ENCODE assay signal across 32 cellular contexts in genomic region chr10:46090258-46090812, GRCh38. TPM values are rescaled to one million over a fixed set of nuclear protein-coding genes. Genes with fewer than 3 reads are reported as not detected.
A peak's percentile ranks its signal among the peaks of the same experiment; 100 is the strongest.
DNase-seq lines count a peak whose midpoint lies in the region; ATAC-seq and TF ChIP-seq lines count a peak whose summit lies in the region.
"Had no signal": no experiment of that assay in that cellular context is flagged by ENCODE, and none has a peak within 500 bp of the region (broad histone marks: within the 10 kb centered on the region; RNA-seq: fewer than 3 reads in every experiment).

No MANE protein-coding gene starts in this region.

- CTCF ChIA-PET in Calu3 (lab: Charles Lee) = no interaction called here

- H3K9me3 Mint-ChIP-seq in activated naive CD4-positive, alpha-beta T cell treated with anti-CD3 and anti-CD28 coated beads, Interleukin-2, amount 50 U/mL, for 24 hours = no peaks in the 10 kb centered on the region
- H3K9me3 Mint-ChIP-seq in stimulated activated effector memory CD8-positive, alpha-beta T cell treated with anti-CD3 and anti-CD28 coated beads, Interleukin-12 subunit alpha, Interleukin-12 subunit beta, amount 100 ng/mL, for 72 hours = no peaks in the 10 kb centered on the region
- H3K9me3 Mint-ChIP-seq in Calu3 (ENCODE audit: low read depth, unreplicated experiment) = no peaks in the 10 kb centered on the region

- no peaks in the 10 kb centered on the region for H3K27me3 Mint-ChIP-seq in activated naive CD4-positive, alpha-beta T cell treated with anti-CD3 and anti-CD28 coated beads, Interleukin-2, amount 50 U/mL, for 24 hours
- no peaks in the 10 kb centered on the region for H3K27me3 Mint-ChIP-seq in Calu3 (ENCODE audit: unreplicated experiment)

- no peaks in the 10 kb centered on the region for H3K27me3 ChIP-seq in HL-60 (ENCODE audit: insufficient read depth, poor library complexity, severe bottlenecking)
- H3K27me3 ChIP-seq: adrenal gland, brain microvascular endothelial cell, spleen, testis had no signal

- peak overlapping the region; percentile 96 for H3K27ac ChIP-seq in HL-60 (replicated peaks)
- no peak overlapping the region for H3K27ac ChIP-seq in coronary artery
- H3K27ac ChIP-seq: adrenal gland, brain microvascular endothelial cell, C4-2B, pancreas, RWPE1, testis had no signal

- H3K36me3 Mint-ChIP-seq in activated naive CD4-positive, alpha-beta T cell treated with anti-CD3 and anti-CD28 coated beads, Interleukin-2, amount 50 U/mL, for 24 hours = no peaks in the 10 kb centered on the region
- H3K36me3 Mint-ChIP-seq in stimulated activated effector memory CD8-positive, alpha-beta T cell treated with anti-CD3 and anti-CD28 coated beads, Interleukin-12 subunit alpha, Interleukin-12 subunit beta, amount 100 ng/mL, for 72 hours = no peaks in the 10 kb centered on the region
- no peaks in the 10 kb centered on the region for H3K36me3 Mint-ChIP-seq in Calu3 (ENCODE audit: insufficient read depth, unreplicated experiment)

- H3K4me1 Mint-ChIP-seq in activated naive CD4-positive, alpha-beta T cell treated with anti-CD3 and anti-CD28 coated beads, Interleukin-2, amount 50 U/mL, for 24 hours = peaks cover 6% of the 10 kb centered on the region
- H3K4me1 Mint-ChIP-seq in stimulated activated effector memory CD8-positive, alpha-beta T cell treated with anti-CD3 and anti-CD28 coated beads, Interleukin-12 subunit alpha, Interleukin-12 subunit beta, amount 100 ng/mL, for 72 hours = peaks cover 14% of the 10 kb centered on the region
- no peaks in the 10 kb centered on the region for H3K4me1 Mint-ChIP-seq in Calu3 (ENCODE audit: low read depth, unreplicated experiment)

- H3K27ac Mint-ChIP-seq in activated naive CD4-positive, alpha-beta T cell treated with anti-CD3 and anti-CD28 coated beads, Interleukin-2, amount 50 U/mL, for 24 hours = peak overlapping the region; percentile 6
- H3K27ac Mint-ChIP-seq in stimulated activated effector memory CD8-positive, alpha-beta T cell treated with anti-CD3 and anti-CD28 coated beads, Interleukin-12 subunit alpha, Interleukin-12 subunit beta, amount 100 ng/mL, for 72 hours = peak overlapping the region; percentile 43
- H3K27ac Mint-ChIP-seq in Calu3 (ENCODE audit: unreplicated experiment) = no peak overlapping the region

- TF ChIP-seq CTCF in HL-60 (IDR thresholded peaks at IDR 0.05; ENCODE audit: insufficient read depth, low read length) (no peak), coronary artery (IDR thresholded peaks at IDR 0.05) (no peak), Calu3 (IDR thresholded peaks at IDR 0.05; ENCODE audit: unreplicated experiment) (no peak)

- no peak for ATAC-seq in stimulated activated effector memory CD8-positive, alpha-beta T cell treated with anti-CD3 and anti-CD28 coated beads, Interleukin-12 subunit alpha, Interleukin-12 subunit beta, amount 100 ng/mL, for 72 hours
- ATAC-seq: esophagus mucosa, HCT116, left lobe of liver, pancreas had no signal

- H3K4me3 Mint-ChIP-seq in activated naive CD4-positive, alpha-beta T cell treated with anti-CD3 and anti-CD28 coated beads, Interleukin-2, amount 50 U/mL, for 24 hours = peak overlapping the region; percentile 34
- no peak overlapping the region for H3K4me3 Mint-ChIP-seq in stimulated activated effector memory CD8-positive, alpha-beta T cell treated with anti-CD3 and anti-CD28 coated beads, Interleukin-12 subunit alpha, Interleukin-12 subunit beta, amount 100 ng/mL, for 72 hours
- no peak overlapping the region for H3K4me3 Mint-ChIP-seq in Calu3 (ENCODE audit: low read depth, unreplicated experiment)

- intact Hi-C loops in Calu3 (cut with micrococcal nuclease; ENCODE audit: unreplicated experiment) = no loop called here

- H3K4me3 ChIP-seq in HL-60 (replicated peaks; ENCODE audit: insufficient read depth, low read length) (no peak overlapping the region), coronary artery (no peak overlapping the region)
- H3K4me3 ChIP-seq: adrenal gland, pancreas, spleen, testis had no signal

- no peak for DNase-seq in activated naive CD4-positive, alpha-beta T cell (lab: John Stamatoyannopoulos, UW)
- DNase-seq in HL-60 (ENCODE audit: low read depth in 1 of 2, low spot score in 1 of 2) (no peak), coronary artery (ENCODE audit: low spot score) (peak; percentile 24), Calu3 (no peak), NCI-H1048 (lab: John Stamatoyannopoulos, UW) (no peak)
- DNase-seq in stimulated activated effector memory CD8-positive, alpha-beta T cell treated with anti-CD3 and anti-CD28 coated beads, Interleukin-12 subunit alpha, Interleukin-12 subunit beta, amount 100 ng/mL, for 72 hours (ENCODE audit: low spot score in 2 of 2) = peak in 1 of 2 donors; percentile 41
- DNase-seq: activated CD4-positive, CD25-positive, alpha-beta regulatory T cell; activated effector memory CD4-positive, alpha-beta T cell treated with Interleukin-2 at 50 U/mL for 16 hours; adrenal gland; brain microvascular endothelial cell; DMS 273 treated with DMSO at 0.1 percent for 48 hours; effector memory CD4-positive, alpha-beta T cell; foreskin melanocyte; mesendoderm; NCI-H1105; NCI-H2029; NCI-H226; NCI-H748 treated with DMSO at 0.1 percent for 48 hours; pancreas; spleen; stimulated activated CD4-positive, alpha-beta T cell treated with anti-CD3 and anti-CD28 coated beads, Interleukin-2, amount 100 ng/mL, for 48 hours; stimulated activated naive CD4-positive, alpha-beta T cell treated with Interleukin-2 at 50 U/mL for 16 hours; T1000; testis had no signal

- BruUV-seq in Calu3 (replicated peaks; lab: Mats Ljungman, UMichigan) = no TSS peak

RNA-seq across cellular contexts. Expression of gene MSMB, which starts 44.3 kb away (rescaled TPM):
- 2.4 and 7.4 TPM in 2 replicates for total RNA-seq in Calu3 (2022)
- total RNA-seq: activated CD8-positive, alpha-beta memory T cell treated with anti-CD3 and anti-CD28 coated beads for 36 hours; adrenal gland; left lobe of liver; LHCN-M2; pancreas; spleen had no signal

RNA-seq across cellular contexts. Expression of gene NCOA4, which starts 59.9 kb away (rescaled TPM):
- total RNA-seq in Calu3 (2022) = 77.3 and 81.9 TPM in 2 replicates
